Comparison of ENCODE assay signal across 11 cellular contexts in genomic region chr18:8507361-8507760, GRCh38.
DNase-seq lines count a peak whose midpoint lies in the region; ATAC-seq, FAIRE-seq and TF ChIP-seq lines count a peak whose summit lies in the region.
"Had no signal": no experiment of that assay in that cellular context is flagged by ENCODE, and none has a peak within 500 bp of the region (broad histone marks: within the 10 kb centered on the region; RNA-seq: fewer than 3 reads in every experiment).

No MANE protein-coding gene starts in this region.

- in situ Hi-C loops in HepG2 (cut with HindIII; ENCODE audit: extremely low pct_ligation_motif_present, low pct_unique_long_range_greater_than_20kb): no loop called here

- H3K36me3 Mint-ChIP-seq in CD8-positive, alpha-beta memory T cell: no peaks in the 10 kb centered on the region

- POLR2A ChIA-PET in HepG2 (lab: Yijun Ruan, JAX): no interaction called here
- POLR2A ChIA-PET in OCI-LY7 (lab: Charles Lee): interaction anchor here (0.6 to 0.7 kb wide), 2 partner anchors 161 to 1048 kb away, joined by 3 to 4 read pairs; no protein-coding TSS in a partner anchor
- POLR2A ChIA-PET in CD8-positive, alpha-beta memory T cell (lab: Charles Lee): no interaction called here

- intact Hi-C loops in HepG2 (cut with micrococcal nuclease; ENCODE audit: unreplicated experiment): no loop called here
- intact Hi-C loops in right lobe of liver (cut with DNase I): loop anchor here in 1 of 2 donors (10.0 kb wide), 1 partner anchor 713 kb away; no protein-coding TSS in a partner anchor
- intact Hi-C loops in OCI-LY7 (cut with micrococcal nuclease; ENCODE audit: unreplicated experiment): no loop called here
- intact Hi-C loops in upper lobe of right lung (cut with DNase I): no loop called here

- peaks cover 20% of the 10 kb centered on the region for H3K4me1 ChIP-seq in HepG2 (ENCODE audit: insufficient read depth, low read length)
- H3K4me1 ChIP-seq in right lobe of liver: no peaks in the 10 kb centered on the region
- no peaks in the 10 kb centered on the region for H3K4me1 ChIP-seq in OCI-LY7 (ENCODE audit: insufficient read depth, low read length, poor library complexity, severe bottlenecking)
- H3K4me1 ChIP-seq in upper lobe of right lung: no peaks in the 10 kb centered on the region
- H3K4me1 ChIP-seq in CD8-positive, alpha-beta memory T cell (ENCODE audit: insufficient read depth, low read length): no peaks in the 10 kb centered on the region

- H3K9me3 Mint-ChIP-seq in CD8-positive, alpha-beta memory T cell: peaks cover 0 to 4% (median 0%) of the 10 kb centered on the region in 5 donors

- no peak for FAIRE-seq in HepG2 (lab: Jason Lieb, UNC)

- no peak for TF ChIP-seq RAD21 in HepG2 (CRISPR knock-in tag; IDR thresholded peaks at IDR 0.05)

- H3K27me3 ChIP-seq in HepG2 (ENCODE audit: control insufficient read depth in 1 of 2, insufficient read depth in 2 of 2, low read length in 2 of 2) (peaks cover 1 to 14% of the 10 kb centered on the region in 2 experiments; a peak in 1 of 5 replicates), right lobe of liver (no peaks in the 10 kb centered on the region), upper lobe of right lung (no peaks in the 10 kb centered on the region)
- no peaks in the 10 kb centered on the region for H3K27me3 ChIP-seq in CD8-positive, alpha-beta memory T cell (ENCODE audit: insufficient read depth, low read length, poor library complexity, severe bottlenecking)

- peak; percentile 62 for ATAC-seq in HepG2
- no peak for ATAC-seq in right lobe of liver
- no peak for ATAC-seq in upper lobe of right lung

- H3K79me2 ChIP-seq in HepG2 (ENCODE audit: insufficient read depth, low read length) (no peaks in the 10 kb centered on the region), OCI-LY7 (ENCODE audit: insufficient read depth, low read depth, low read length) (no peaks in the 10 kb centered on the region)

- H3K9me2 ChIP-seq in OCI-LY7 (ENCODE audit: insufficient read depth, low read length): no peaks in the 10 kb centered on the region

- DNase-seq in HepG2 (ENCODE audit: low spot score) (peak; percentile 13), right lobe of liver (no peak), OCI-LY7 (ENCODE audit: low spot score) (peak; percentile 14), erythroblast (lab: John Stamatoyannopoulos, UW) (peak; percentile 20 to 21), upper lobe of right lung (no peak), midbrain (lab: John Stamatoyannopoulos, UW) (no peak)
- DNase-seq in effector CD4-positive, alpha-beta T cell: no peak
- DNase-seq in CD8-positive, alpha-beta memory T cell: no peak
- DNase-seq: activated CD8-positive, alpha-beta memory T cell treated with anti-CD3 and anti-CD28 coated beads, Interleukin-2, amount 50 U/mL, for 4 hours; hypothalamus; T-helper 1 cell had no signal

- H2AFZ ChIP-seq in HepG2 (ENCODE audit: low read length) (no peak overlapping the region), OCI-LY7 (ENCODE audit: low read length) (no peak overlapping the region)

- BruUV-seq in HepG2 (replicated peaks; lab: Mats Ljungman, UMichigan) (no TSS peak), OCI-LY7 (replicated peaks; lab: Mats Ljungman, UMichigan) (no TSS peak)

- H3K4me3 ChIP-seq in HepG2 (replicated peaks in 1 of 3; ENCODE audit: insufficient read depth in 1 of 3, low read depth in 2 of 3, low read length in 3 of 3) (no peak overlapping the region), right lobe of liver (no peak overlapping the region), OCI-LY7 (ENCODE audit: low read depth, low read length, poor library complexity, severe bottlenecking) (no peak overlapping the region), upper lobe of right lung (no peak overlapping the region)
- H3K4me3 ChIP-seq in CD8-positive, alpha-beta memory T cell (ENCODE audit: low read length): no peak overlapping the region

- H4K20me1 ChIP-seq in HepG2 (ENCODE audit: insufficient read depth, low read length) (no peaks in the 10 kb centered on the region), OCI-LY7 (ENCODE audit: insufficient read depth, low read length) (no peaks in the 10 kb centered on the region)

- 0% methylated on average over 5 of the region's 5 CpGs for WGBS in HepG2 (ENCODE audit: low lambda C conversion rate)
- 2% methylated on average over 5 of the region's 5 CpGs for WGBS in right lobe of liver (ENCODE audit: insufficient coverage, low coverage, low lambda C conversion rate, missing lambda C conversion rate)

- H3K27ac Mint-ChIP-seq in CD8-positive, alpha-beta memory T cell: no peak overlapping the region

- TF ChIP-seq EP300 in HepG2 (IDR thresholded peaks at IDR 0.05; ENCODE audit: low read depth in 2 of 2, low read length in 2 of 2) (no peak), HepG2 (CRISPR knock-in tag; IDR thresholded peaks at IDR 0.05; ENCODE audit: borderline replicate concordance) (no peak)

- H3K27me3 Mint-ChIP-seq in CD8-positive, alpha-beta memory T cell: peaks cover 3 to 10% of the 10 kb centered on the region in 2 donors

- no peak overlapping the region for H3K4me3 Mint-ChIP-seq in CD8-positive, alpha-beta memory T cell

- no peaks in the 10 kb centered on the region for H3K4me1 Mint-ChIP-seq in CD8-positive, alpha-beta memory T cell

- H3K4me2 ChIP-seq in HepG2 (ENCODE audit: low read depth, low read length) (no peak overlapping the region), OCI-LY7 (ENCODE audit: low read length) (no peak overlapping the region)

- TF ChIP-seq CTCF in HepG2 (CRISPR knock-in tag; IDR thresholded peaks at IDR 0.05) (peak; percentile 33; the same call in 1 of the 2 replicates), right lobe of liver (IDR thresholded peaks at IDR 0.05) (peak in 1 of 4 donors; percentile 13), OCI-LY7 (conservative IDR thresholded peaks at IDR 0.05; ENCODE audit: low read length) (peak; percentile 76), upper lobe of right lung (IDR thresholded peaks at IDR 0.05) (peak; percentile 23)

- H3K9ac ChIP-seq in HepG2 (ENCODE audit: insufficient read depth, low read depth, low read length): no peak overlapping the region

- TF ChIP-seq POLR2A in HepG2 (IDR thresholded peaks at IDR 0.05; ENCODE audit: insufficient read depth in 1 of 2, low read depth in 2 of 2, low read length in 2 of 2): no peak
- no peak for TF ChIP-seq POLR2A in right lobe of liver (IDR thresholded peaks at IDR 0.05)
- TF ChIP-seq POLR2A in erythroblast (IDR thresholded peaks at IDR 0.05; ENCODE audit: low read length): no peak

- H3K27ac ChIP-seq in HepG2 (ENCODE audit: extremely low read length, insufficient read depth, low read length): no peak overlapping the region
- no peak overlapping the region for H3K27ac ChIP-seq in right lobe of liver
- no peak overlapping the region for H3K27ac ChIP-seq in OCI-LY7 (ENCODE audit: low read depth, low read length, poor library complexity, severe bottlenecking)
- no peak overlapping the region for H3K27ac ChIP-seq in upper lobe of right lung
- no peak overlapping the region for H3K27ac ChIP-seq in CD8-positive, alpha-beta memory T cell (ENCODE audit: low read depth, low read length)

- H3K9me3 ChIP-seq in HepG2 (ENCODE audit: low read length) (no peaks in the 10 kb centered on the region), right lobe of liver (no peaks in the 10 kb centered on the region), OCI-LY7 (ENCODE audit: low read length) (no peaks in the 10 kb centered on the region), upper lobe of right lung (no peaks in the 10 kb centered on the region)
- no peaks in the 10 kb centered on the region for H3K9me3 ChIP-seq in CD8-positive, alpha-beta memory T cell (ENCODE audit: low read length)

- CTCF ChIA-PET in HepG2 (lab: Yijun Ruan, JAX; ENCODE audit: low intra/inter-chr PET ratio, low total read pairs): no interaction called here
- CTCF ChIA-PET in OCI-LY7 (lab: Charles Lee; ENCODE audit: unreplicated experiment): no interaction called here
- CTCF ChIA-PET in CD8-positive, alpha-beta memory T cell (lab: Charles Lee): no interaction called here

- no peaks in the 10 kb centered on the region for H3K36me3 ChIP-seq in HepG2 (replicated peaks in 1 of 2; ENCODE audit: control insufficient read depth in 1 of 2, insufficient read depth in 2 of 2, low read length in 2 of 2)
- no peaks in the 10 kb centered on the region for H3K36me3 ChIP-seq in right lobe of liver
- no peaks in the 10 kb centered on the region for H3K36me3 ChIP-seq in OCI-LY7 (ENCODE audit: insufficient read depth, low read length)
- H3K36me3 ChIP-seq in upper lobe of right lung: no peaks in the 10 kb centered on the region
- no peaks in the 10 kb centered on the region for H3K36me3 ChIP-seq in CD8-positive, alpha-beta memory T cell (ENCODE audit: insufficient read depth, low read length)

TF ChIP-seq in HepG2, 621 proteins besides CTCF, POLR2A, EP300 and RAD21:
- TF ChIP-seq HMG20B (CRISPR knock-in tag; conservative IDR thresholded peaks at IDR 0.05): no peak
- 0 out of 2 replicates have a peak, but pooled peaks have one; percentile 10 for TF ChIP-seq STAG1 (CRISPR knock-in tag; IDR thresholded peaks at IDR 0.05)

Comparison
In these comparisons a context has a peak if more than half of its experiments do, and no peak if none do; other contexts are left out.
1. DNase-seq: peak in HepG2 (single experiment), OCI-LY7 (single experiment) and erythroblast (2 of 2); none in right lobe of liver (0 of 3), upper lobe of right lung (single experiment), midbrain (single experiment), effector CD4-positive, alpha-beta T cell (single experiment) and CD8-positive, alpha-beta memory T cell (0 of 5).